ENCODE assay signal across 31 cellular contexts in genomic region chr10:74612195-74612594, GRCh38.
A peak's percentile ranks its signal among the peaks of the same experiment; 100 is the strongest.
DNase-seq lines count a peak whose midpoint lies in the region; ATAC-seq, FAIRE-seq and TF ChIP-seq lines count a peak whose summit lies in the region.
"Had no signal": no experiment of that assay in that cellular context is flagged by ENCODE, and none has a peak within 500 bp of the region (broad histone marks: within the 10 kb centered on the region; RNA-seq: fewer than 3 reads in every experiment).

No MANE protein-coding gene starts in this region.

- DNase-seq in AG10803 (ENCODE audit: low read depth) (peak; percentile 22), IMR-90 (peak; percentile 42), K562 (ENCODE audit: extremely low read depth in 1 of 4, low spot score in 3 of 4) (no peak), fibroblast of pulmonary artery (ENCODE audit: low read depth) (peak; percentile 51), cortex of kidney (lab: John Stamatoyannopoulos, UW) (no peak), T-helper 17 cell (no peak), mesendoderm (no peak)
- DNase-seq: 8988T; activated CD8-positive, alpha-beta T cell treated with anti-CD3 and anti-CD28 coated beads for 36 hours; Calu3; cerebellar nuclear complex; DND-41; GOT3; left ventricle myocardium superior; natural killer cell; NCI-H1105; NCI-H2029; occipital lobe; RPMI8226; stimulated activated naive CD8-positive, alpha-beta T cell treated with anti-CD3 and anti-CD28 coated beads, Interleukin-15, Interleukin-2, amounts not matched to agents 100 U/mL and 50 U/mL, for 24 hours; T-helper 1 cell; uterus had no signal

- H3K4me3 ChIP-seq in AG10803 (ENCODE audit: low read length) (no peak overlapping the region), IMR-90 (ENCODE audit: insufficient read depth, low read depth, low read length) (no peak overlapping the region), K562 (no peak overlapping the region), fibroblast of pulmonary artery (replicated peaks; ENCODE audit: low read depth, low read length) (no peak overlapping the region), mesendoderm (ENCODE audit: low read length) (no peak overlapping the region)
- H3K4me3 ChIP-seq: ascending aorta, thoracic aorta, uterus had no signal

- no peak overlapping the region for H2BK15ac ChIP-seq in IMR-90 (ENCODE audit: low read depth, low read length)
- H2BK15ac ChIP-seq in mesendoderm (replicated peaks; ENCODE audit: low read depth) = no peak overlapping the region

- peaks cover 6% of the 10 kb centered on the region for H3K4me1 Mint-ChIP-seq in T-helper 17 cell
- H3K4me1 Mint-ChIP-seq: activated T-helper 17 cell treated with anti-CD3 and anti-CD28 coated beads, Interleukin-2, amount 50 U/mL, for 72 hours had no signal

- no peak overlapping the region for H2AFZ ChIP-seq in IMR-90 (replicated peaks; ENCODE audit: low read length, poor library complexity)
- no peak overlapping the region for H2AFZ ChIP-seq in K562 (ENCODE audit: low read depth, low read length)

- H3K56ac ChIP-seq in IMR-90 (ENCODE audit: extremely low read depth, insufficient read depth, low read length) (no peak overlapping the region), mesendoderm (ENCODE audit: low read length) (no peak overlapping the region)

- H3K79me2 ChIP-seq in K562 (ENCODE audit: control insufficient read depth, insufficient read depth, low read length) = no peaks in the 10 kb centered on the region
- H3K79me2 ChIP-seq in mesendoderm (ENCODE audit: control insufficient read depth, insufficient read depth, low read length) = no peaks in the 10 kb centered on the region

- TF ChIP-seq POLR2A in IMR-90 (IDR thresholded peaks at IDR 0.05; ENCODE audit: low read depth, low read length) = no peak
- TF ChIP-seq POLR2A in K562 (conservative IDR thresholded peaks at IDR 0.05) = no peak

- no peak overlapping the region for H2AK5ac ChIP-seq in IMR-90 (ENCODE audit: low read depth, low read length)
- no peak overlapping the region for H2AK5ac ChIP-seq in mesendoderm (ENCODE audit: low read length)

- no peak overlapping the region for H2BK5ac ChIP-seq in IMR-90 (ENCODE audit: low read depth, low read length, poor library complexity, severe bottlenecking)
- H2BK5ac ChIP-seq in mesendoderm (ENCODE audit: low read length) = no peak overlapping the region

- no peak overlapping the region for H3K27ac ChIP-seq in IMR-90 (ENCODE audit: insufficient read depth, low read length)
- H3K27ac ChIP-seq in K562 (ENCODE audit: extremely low read depth, low read depth, low read length) = no peak overlapping the region
- no peak overlapping the region for H3K27ac ChIP-seq in mesendoderm (ENCODE audit: low read depth, low read length)
- H3K27ac ChIP-seq: ascending aorta, thoracic aorta, uterus had no signal

- TF ChIP-seq RAD21 in IMR-90 (IDR thresholded peaks at IDR 0.05; ENCODE audit: low read length) (no peak), K562 (CRISPR knock-in tag; conservative IDR thresholded peaks at IDR 0.05 in 1 of 2, IDR thresholded peaks at IDR 0.05 in 1 of 2) (no peak)

- no peak overlapping the region for H4K91ac ChIP-seq in IMR-90 (ENCODE audit: insufficient read depth, low read depth, low read length)

- H2BK120ac ChIP-seq in IMR-90 (ENCODE audit: low read depth, low read length) (no peak overlapping the region), mesendoderm (ENCODE audit: low read depth, low read length) (no peak overlapping the region)

- H4K8ac ChIP-seq in IMR-90 (ENCODE audit: low read depth in 2 of 2, low read length in 2 of 2) = no peak overlapping the region
- H4K8ac ChIP-seq in mesendoderm (ENCODE audit: low read depth, low read length) = no peak overlapping the region

- H3K18ac ChIP-seq in IMR-90 (ENCODE audit: low read depth, low read length) = no peak overlapping the region
- H3K18ac ChIP-seq in mesendoderm (ENCODE audit: low read length) = no peak overlapping the region

- H4K20me1 ChIP-seq in IMR-90 (ENCODE audit: insufficient read depth, low read length) (no peaks in the 10 kb centered on the region), K562 (replicated peaks; ENCODE audit: control insufficient read depth, insufficient read depth, low read length) (no peaks in the 10 kb centered on the region)

- no peak overlapping the region for H3K23ac ChIP-seq in IMR-90 (ENCODE audit: low read depth, low read length)
- H3K23ac ChIP-seq in mesendoderm (ENCODE audit: low read length) = no peak overlapping the region

- H3K9ac ChIP-seq in IMR-90 (ENCODE audit: low read depth, low read length) = no peak overlapping the region
- H3K9ac ChIP-seq in K562 (ENCODE audit: insufficient read depth in 1 of 2, low read depth in 2 of 2, low read length in 2 of 2) = no peak overlapping the region
- H3K9ac ChIP-seq in mesendoderm (ENCODE audit: low read length) = no peak overlapping the region

- H3K9me3 ChIP-seq in IMR-90 (ENCODE audit: control insufficient read depth, insufficient read depth, low read length) (no peaks in the 10 kb centered on the region), K562 (replicated peaks; ENCODE audit: control insufficient read depth, insufficient read depth, low read depth, low read length) (no peaks in the 10 kb centered on the region), T-helper 17 cell (ENCODE audit: control insufficient read depth, low read length, poor library complexity, severe bottlenecking) (no peaks in the 10 kb centered on the region)
- H3K9me3 ChIP-seq: ascending aorta, thoracic aorta, uterus had no signal

- dilution Hi-C loops in IMR-90 (cut with HindIII; ENCODE audit: low sequenced_read_pairs, unreplicated experiment) = no loop called here

- no peak for FAIRE-seq in K562 (lab: Jason Lieb, UNC)
- FAIRE-seq: frontal cortex, GM12892, islet of Langerhans, TTC549 had no signal

- no peak overlapping the region for H3K4me2 ChIP-seq in IMR-90 (ENCODE audit: low read depth, low read length)
- no peak overlapping the region for H3K4me2 ChIP-seq in K562 (ENCODE audit: insufficient read depth, low read length)
- H3K4me2 ChIP-seq in mesendoderm (ENCODE audit: low read length) = no peak overlapping the region

- H3K4me1 ChIP-seq in IMR-90 (ENCODE audit: control insufficient read depth, insufficient read depth, low read length) (no peaks in the 10 kb centered on the region), K562 (replicated peaks in 1 of 2; ENCODE audit: control insufficient read depth in 2 of 2, insufficient read depth in 2 of 2, low read length in 2 of 2) (no peaks in the 10 kb centered on the region), mesendoderm (ENCODE audit: control insufficient read depth, low read depth, low read length) (no peaks in the 10 kb centered on the region)
- H3K4me1 ChIP-seq: ascending aorta, uterus had no signal

- POLR2A ChIA-PET in IMR-90 (lab: Charles Lee; ENCODE audit: unreplicated experiment) (no interaction called here), K562 (lab: Yijun Ruan, JAX) (no interaction called here)

- no peak; the same call in 1 of the 2 replicates for ATAC-seq in IMR-90 (ENCODE audit: low read depth)
- no peak for ATAC-seq in K562
- no peak for ATAC-seq in GM21717 (IDR thresholded peaks at IDR 0.05; ENCODE audit: unreplicated experiment)
- ATAC-seq in T-helper 17 cell = no peak
- ATAC-seq: activated CD8-positive, alpha-beta T cell treated with anti-CD3 and anti-CD28 coated beads for 36 hours; activated T-helper 17 cell treated with anti-CD3 and anti-CD28 coated beads, Interleukin-2, amount 50 U/mL, for 72 hours; left ventricle myocardium superior; natural killer cell; stimulated activated naive CD8-positive, alpha-beta T cell treated with anti-CD3 and anti-CD28 coated beads, Interleukin-15, Interleukin-2, amounts not matched to agents 100 U/mL and 50 U/mL, for 24 hours had no signal

- H4K5ac ChIP-seq in IMR-90 (ENCODE audit: low read depth, low read length) (no peak overlapping the region), mesendoderm (ENCODE audit: low read length) (no peak overlapping the region)

- no peaks in the 10 kb centered on the region for H3K36me3 Mint-ChIP-seq in T-helper 17 cell (ENCODE audit: low read depth)
- H3K36me3 Mint-ChIP-seq: natural killer cell had no signal

- in situ Hi-C loops in IMR-90 (cut with MboI; ENCODE audit: low sequenced_read_pairs) = no loop called here
- in situ Hi-C loops in K562 (cut with MboI) = no loop called here

- no peak overlapping the region for H2BK20ac ChIP-seq in IMR-90 (ENCODE audit: low read depth, low read length)

- no peak overlapping the region for H3K4me3 Mint-ChIP-seq in T-helper 17 cell
- H3K4me3 Mint-ChIP-seq: activated CD8-positive, alpha-beta T cell treated with anti-CD3 and anti-CD28 coated beads for 36 hours; activated naive CD8-positive, alpha-beta T cell; activated T-helper 17 cell treated with anti-CD3 and anti-CD28 coated beads, Interleukin-2, amount 50 U/mL, for 72 hours; natural killer cell had no signal

- CTCF ChIA-PET in IMR-90 (lab: Yijun Ruan, JAX) (no interaction called here), K562 (lab: Yijun Ruan, JAX; ENCODE audit: low intra/inter-chr PET ratio) (no interaction called here)

- 0 out of 2 replicates have a peak, but pooled peaks cover 2% of the 10 kb centered on the region for H3K36me3 ChIP-seq in IMR-90 (ENCODE audit: control insufficient read depth, insufficient read depth, low read length)
- peaks cover 3% of the 10 kb centered on the region; the same call in 1 of the 3 replicates for H3K36me3 ChIP-seq in K562 (ENCODE audit: control insufficient read depth, insufficient read depth, low read length)
- no peaks in the 10 kb centered on the region for H3K36me3 ChIP-seq in mesendoderm (ENCODE audit: control insufficient read depth, insufficient read depth, low read length)
- H3K36me3 ChIP-seq: ascending aorta, thoracic aorta, uterus had no signal

- no peaks in the 10 kb centered on the region for H3K27me3 Mint-ChIP-seq in T-helper 17 cell
- H3K27me3 Mint-ChIP-seq: activated CD8-positive, alpha-beta T cell treated with anti-CD3 and anti-CD28 coated beads for 36 hours; activated naive CD8-positive, alpha-beta T cell; activated T-helper 17 cell treated with anti-CD3 and anti-CD28 coated beads, Interleukin-2, amount 50 U/mL, for 72 hours had no signal

- TF ChIP-seq EP300 in K562 (IDR thresholded peaks at IDR 0.05; ENCODE audit: low read length) = no peak

- intact Hi-C loops in IMR-90 (cut with micrococcal nuclease) (no loop called here), K562 (cut with micrococcal nuclease) (no loop called here)

- BruUV-seq in IMR-90 (replicated peaks; lab: Mats Ljungman, UMichigan) (no TSS peak), K562 (replicated peaks; lab: Mats Ljungman, UMichigan) (no TSS peak)

- H3K4ac ChIP-seq in IMR-90 (ENCODE audit: low read depth, low read length) = no peak overlapping the region
- no peak overlapping the region for H3K4ac ChIP-seq in mesendoderm (ENCODE audit: low read depth, low read length)

- H3K79me1 ChIP-seq in IMR-90 (ENCODE audit: low read depth in 1 of 2, low read length in 2 of 2) (peaks cover 0 to 4% of the 10 kb centered on the region in 2 experiments; a peak in 1 of 4 replicates), mesendoderm (ENCODE audit: low read length) (no peaks in the 10 kb centered on the region)

- TF ChIP-seq CTCF in AG10803 (conservative IDR thresholded peaks at IDR 0.05; ENCODE audit: low read length) = no peak
- TF ChIP-seq CTCF in IMR-90 (conservative IDR thresholded peaks at IDR 0.05; ENCODE audit: low read depth, low read length) = no peak
- no peak for TF ChIP-seq CTCF in K562 (IDR thresholded peaks at IDR 0.05 in 2 of 3, conservative IDR thresholded peaks at IDR 0.05 in 1 of 3; ENCODE audit: insufficient read depth in 2 of 3, low read depth in 1 of 3, low read length in 3 of 3)
- no peak for TF ChIP-seq CTCF in fibroblast of pulmonary artery (IDR thresholded peaks at IDR 0.05; ENCODE audit: low read length, missing control alignments)

- no peak overlapping the region for H2AK9ac ChIP-seq in IMR-90 (replicated peaks; ENCODE audit: low read depth, low read length, poor library complexity)

- H3K14ac ChIP-seq in IMR-90 (replicated peaks; ENCODE audit: low read depth, low read length) = no peak overlapping the region

- H3K27me3 ChIP-seq in IMR-90 (ENCODE audit: control insufficient read depth, insufficient read depth, low read length) (no peaks in the 10 kb centered on the region), K562 (ENCODE audit: control insufficient read depth in 2 of 2, insufficient read depth in 2 of 2, low read length in 2 of 2) (no peaks in the 10 kb centered on the region), mesendoderm (ENCODE audit: insufficient read depth, low read length, poor library complexity) (no peaks in the 10 kb centered on the region)
- H3K27me3 ChIP-seq: ascending aorta, uterus had no signal

- H3K9me1 ChIP-seq in IMR-90 (ENCODE audit: insufficient read depth, low read length) (no peaks in the 10 kb centered on the region), K562 (ENCODE audit: control insufficient read depth, insufficient read depth, low read length) (no peaks in the 10 kb centered on the region)

- H3K27ac Mint-ChIP-seq in T-helper 17 cell = no peak overlapping the region
- H3K27ac Mint-ChIP-seq: activated CD8-positive, alpha-beta T cell treated with anti-CD3 and anti-CD28 coated beads for 36 hours; activated naive CD8-positive, alpha-beta T cell; activated T-helper 17 cell treated with anti-CD3 and anti-CD28 coated beads, Interleukin-2, amount 50 U/mL, for 72 hours; natural killer cell had no signal

Comparison
In these comparisons a context has a peak if more than half of its experiments do, and no peak if none do; other contexts are left out.
1. DNase-seq: peak in AG10803 (single experiment), IMR-90 (single experiment) and fibroblast of pulmonary artery (single experiment); none in K562 (0 of 4), cortex of kidney (single experiment), T-helper 17 cell (0 of 3) and mesendoderm (single experiment).